ENCODE assay signal across 23 cellular contexts in the genomic region with DNA sequence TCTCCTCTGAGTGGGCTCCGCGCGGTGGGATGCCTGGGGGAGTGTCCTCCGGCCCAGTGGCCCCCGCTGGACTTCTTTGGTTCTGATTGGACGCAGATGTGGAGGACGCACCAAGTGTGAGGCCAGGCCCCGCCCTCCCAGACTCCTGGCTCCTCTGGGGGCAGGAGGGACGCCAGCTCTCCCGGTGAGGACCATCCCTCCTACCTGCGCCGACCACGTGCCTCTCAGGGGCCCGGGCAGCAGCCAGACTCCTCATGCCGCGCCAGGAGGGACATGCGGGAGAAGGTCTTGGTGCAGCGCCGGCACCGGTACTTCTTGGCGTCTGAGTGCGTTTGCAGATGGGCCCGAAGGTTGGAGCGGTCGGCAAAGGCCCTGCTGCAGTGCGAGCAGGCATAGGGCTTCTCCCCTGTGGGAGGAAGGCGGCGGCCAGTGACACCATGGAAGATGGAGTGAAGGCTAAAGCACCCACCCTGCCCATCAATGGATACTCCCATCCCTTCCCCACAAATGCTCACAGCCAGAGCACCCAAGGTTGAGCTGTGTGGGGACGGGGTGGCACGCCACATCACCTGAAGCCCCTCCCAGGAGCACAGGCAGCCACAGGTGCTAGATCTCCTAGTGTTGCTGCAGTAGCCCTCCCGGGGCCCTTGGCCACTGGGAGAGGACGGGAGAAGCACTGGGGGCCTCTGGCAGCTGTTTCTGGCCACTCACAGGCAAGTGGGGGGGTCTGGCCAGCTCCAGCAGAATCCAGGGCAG. TPM values are rescaled to one million over a fixed set of nuclear protein-coding genes. Genes with fewer than 3 reads are reported as not detected.
"Had no signal": no experiment of that assay in that cellular context is flagged by ENCODE, and none has a peak within 500 bp of the region (broad histone marks: within the 10 kb centered on the region; RNA-seq: fewer than 3 reads in every experiment).

No MANE protein-coding gene starts in this region.

- ATAC-seq: activated CD8-positive, alpha-beta T cell treated with anti-CD3 and anti-CD28 coated beads for 36 hours; activated T-cell treated with anti-CD3 and anti-CD28 coated beads, Interleukin-2, amount 50 U/mL, for 4 hours; effector memory CD8-positive, alpha-beta T cell; left lobe of liver; WTC11 had no signal

- DNase-seq: activated CD4-positive, alpha-beta T cell treated with anti-CD3 and anti-CD28 coated beads for 4 hours; activated CD8-positive, alpha-beta T cell treated with anti-CD3 and anti-CD28 coated beads for 36 hours; activated effector memory CD4-positive, alpha-beta T cell treated with anti-CD3 and anti-CD28 coated beads, Interleukin-2, amount 50 U/mL, for 16 hours; activated T-cell treated with anti-CD3 and anti-CD28 coated beads, Interleukin-2, amount 50 U/mL, for 4 hours; adrenal gland; dermis blood vessel endothelial cell; effector memory CD8-positive, alpha-beta T cell; foreskin melanocyte; head of caudate nucleus; ovary; stimulated activated CD4-positive, alpha-beta T cell treated with anti-CD3 and anti-CD28 coated beads, Interleukin-4, amount 100 ng/mL, for 24 hours; stimulated activated naive CD4-positive, alpha-beta T cell; tibial artery; uterus had no signal

- H3K36me3 ChIP-seq: adrenal gland, ovary, uterus had no signal

- H3K27ac ChIP-seq: adrenal gland, epithelial cell of prostate, ovary, skin epidermis, tibial artery, uterus had no signal

- H3K9me3 Mint-ChIP-seq: activated CD8-positive, alpha-beta T cell treated with anti-CD3 and anti-CD28 coated beads for 36 hours; activated naive CD4-positive, alpha-beta T cell treated with anti-CD3 and anti-CD28 coated beads, Interleukin-2, amount 50 U/mL, for 24 hours; activated T-cell treated with anti-CD3 and anti-CD28 coated beads, Interleukin-2, amount 50 U/mL, for 4 hours; effector memory CD8-positive, alpha-beta T cell; neural crest cell; WTC11 had no signal

- H3K9me3 ChIP-seq: adrenal gland, ovary, tibial artery, uterus had no signal

- H3K4me1 ChIP-seq: tibial artery, uterus had no signal

- H3K27me3 ChIP-seq: ovary had no signal

- H3K27me3 Mint-ChIP-seq: activated CD8-positive, alpha-beta T cell treated with anti-CD3 and anti-CD28 coated beads for 36 hours; activated naive CD4-positive, alpha-beta T cell treated with anti-CD3 and anti-CD28 coated beads, Interleukin-2, amount 50 U/mL, for 24 hours; effector memory CD8-positive, alpha-beta T cell had no signal

- H3K27ac Mint-ChIP-seq: activated CD8-positive, alpha-beta T cell treated with anti-CD3 and anti-CD28 coated beads for 36 hours; activated naive CD4-positive, alpha-beta T cell treated with anti-CD3 and anti-CD28 coated beads, Interleukin-2, amount 50 U/mL, for 24 hours; WTC11 had no signal

- H3K4me3 Mint-ChIP-seq: activated CD8-positive, alpha-beta T cell treated with anti-CD3 and anti-CD28 coated beads for 36 hours; activated naive CD4-positive, alpha-beta T cell treated with anti-CD3 and anti-CD28 coated beads, Interleukin-2, amount 50 U/mL, for 24 hours; activated T-cell treated with anti-CD3 and anti-CD28 coated beads, Interleukin-2, amount 50 U/mL, for 4 hours; effector memory CD8-positive, alpha-beta T cell; neural crest cell; WTC11 had no signal

- H3K36me3 Mint-ChIP-seq: activated naive CD4-positive, alpha-beta T cell treated with anti-CD3 and anti-CD28 coated beads, Interleukin-2, amount 50 U/mL, for 24 hours had no signal

- H3K4me3 ChIP-seq: adrenal gland, ovary, skin epidermis, tibial artery, uterus had no signal

- H3K4me1 Mint-ChIP-seq: WTC11 had no signal

RNA-seq across cellular contexts. Expression of a gene that starts 7.9 kb away (rescaled TPM):
- total RNA-seq: chondrocyte, dermis blood vessel endothelial cell, mammary epithelial cell, neural crest cell had no signal
- polyA plus RNA-seq: fibroblast of lung had no signal
